Comparison of ENCODE assay signal across 11 cellular contexts in genomic region chr5:80193421-80193820, GRCh38.
DNase-seq lines count a peak whose midpoint lies in the region; ATAC-seq lines count a peak whose summit lies in the region.
"Had no signal": no experiment of that assay in that cellular context is flagged by ENCODE, and none has a peak within 500 bp of the region (broad histone marks: within the 10 kb centered on the region; RNA-seq: fewer than 3 reads in every experiment).

No MANE protein-coding gene starts in this region.

- no peaks in the 10 kb centered on the region for H3K27me3 ChIP-seq in BLaER1
- no peaks in the 10 kb centered on the region for H3K27me3 ChIP-seq in H7 (ENCODE audit: control insufficient read depth, insufficient read depth, low read length)

- peak overlapping the region; percentile 82 for H3K9ac ChIP-seq in BLaER1

- H3K9me3 ChIP-seq in BLaER1 = no peaks in the 10 kb centered on the region

- DNase-seq in NCI-H1092 (lab: John Stamatoyannopoulos, UW) (peak; percentile 85), astrocyte of the hippocampus (ENCODE audit: low read depth, low spot score) (peak; percentile 29), midbrain (lab: John Stamatoyannopoulos, UW) (peak; percentile 51), KBM-7 (no peak), H7 (no peak)
- DNase-seq: activated CD4-positive, CD25-positive, alpha-beta regulatory T cell; DMS 273 treated with DMSO at 0.1 percent for 48 hours had no signal

- H3K4me1 ChIP-seq in BLaER1 = peaks cover 96% of the 10 kb centered on the region

- peak overlapping the region; percentile 52 for H3K4me3 ChIP-seq in BLaER1
- H3K4me3 ChIP-seq in H7 (ENCODE audit: insufficient read depth, low read depth, low read length) = no peak overlapping the region

- H3K27ac ChIP-seq in BLaER1 = peak overlapping the region; percentile 93

- H4K20me1 ChIP-seq in BLaER1 = no peaks in the 10 kb centered on the region

- in situ Hi-C loops in KBM-7 (cut with MboI; ENCODE audit: low pct_unique_long_range_greater_than_20kb, low sequenced_read_pairs) = no loop called here

- H3K36me3 ChIP-seq in BLaER1 (peaks cover 29% of the 10 kb centered on the region), H7 (replicated peaks; ENCODE audit: control insufficient read depth, insufficient read depth, low read length) (no peaks in the 10 kb centered on the region; the same call in 1 of the 2 replicates)

- ATAC-seq in HG02678 (IDR thresholded peaks at IDR 0.05; ENCODE audit: unreplicated experiment) = no peak
- no peak for ATAC-seq in GM21381 (IDR thresholded peaks at IDR 0.05; ENCODE audit: unreplicated experiment)
- ATAC-seq: esophagus mucosa had no signal

- H3K4me2 ChIP-seq in BLaER1 = peak overlapping the region; percentile 91

Comparison
In these comparisons a context has a peak if more than half of its experiments do, and no peak if none do; other contexts are left out.
1. DNase-seq: peak in NCI-H1092 (single experiment), astrocyte of the hippocampus (single experiment) and midbrain (single experiment); none in KBM-7 (single experiment) and H7 (single experiment).